Comparison of ENCODE assay signal across 10 cellular contexts in genomic region chr17:29664743-29665479, GRCh38. TPM values are rescaled to one million over a fixed set of nuclear protein-coding genes. Genes with fewer than 3 reads are reported as not detected.
DNase-seq lines count a peak whose midpoint lies in the region; ATAC-seq, FAIRE-seq and TF ChIP-seq lines count a peak whose summit lies in the region.
"Had no signal": no experiment of that assay in that cellular context is flagged by ENCODE, and none has a peak within 500 bp of the region (broad histone marks: within the 10 kb centered on the region; RNA-seq: fewer than 3 reads in every experiment).

No MANE protein-coding gene starts in this region.

- H3K36me3 Mint-ChIP-seq in activated CD4-positive, alpha-beta T cell treated with anti-CD3 and anti-CD28 coated beads for 36 hours (ENCODE audit: low read depth): peaks cover 40% of the 10 kb centered on the region

- H3K27ac Mint-ChIP-seq in activated CD4-positive, alpha-beta T cell treated with anti-CD3 and anti-CD28 coated beads for 36 hours: peak overlapping the region; percentile 85

- peak overlapping the region; percentile 51 for H3K9ac ChIP-seq in endothelial cell of umbilical vein (replicated peaks; ENCODE audit: extremely low read depth, insufficient read depth, low read length)

- BruUV-seq in endothelial cell of umbilical vein (replicated peaks; lab: Mats Ljungman, UMichigan): TSS peak; percentile 6

- no peaks in the 10 kb centered on the region for H3K9me1 ChIP-seq in endothelial cell of umbilical vein (replicated peaks; ENCODE audit: control insufficient read depth, extremely low read depth, insufficient read depth, low read length)

- H3K4me1 Mint-ChIP-seq in activated CD4-positive, alpha-beta T cell treated with anti-CD3 and anti-CD28 coated beads for 36 hours: peaks cover 32% of the 10 kb centered on the region

- H2AFZ ChIP-seq in endothelial cell of umbilical vein (ENCODE audit: low read depth, low read length): no peak overlapping the region

- CTCF ChIA-PET in activated CD4-positive, alpha-beta T cell treated with anti-CD3 and anti-CD28 coated beads for 36 hours (lab: Charles Lee): interaction anchor here (0.7 to 2.4 kb wide), 12 partner anchors 9 to 265 kb away, joined by 3 to 12 read pairs (median 4); partner anchors contain the start of gene SSH2
- CTCF ChIA-PET in endothelial cell of umbilical vein (lab: Charles Lee): interaction anchor here (1.0 to 2.2 kb wide), 12 partner anchors 8 to 428 kb away, joined by 3 to 25 read pairs (median 5); no protein-coding TSS in a partner anchor

- 20 to 38% (median 28%) methylated on average over 2 of the region's 2 CpGs for WGBS in small intestine, 3 donors

- H4K20me1 ChIP-seq in endothelial cell of umbilical vein (replicated peaks; ENCODE audit: control insufficient read depth, extremely low read depth, insufficient read depth, low read length): no peaks in the 10 kb centered on the region

- TF ChIP-seq CTCF in endothelial cell of umbilical vein (IDR thresholded peaks at IDR 0.05; ENCODE audit: extremely low read depth in 1 of 2, insufficient read depth in 1 of 2, low read depth in 1 of 2, low read length in 2 of 2): no peak

- no peak overlapping the region for H3K4me3 ChIP-seq in endothelial cell of umbilical vein (replicated peaks in 1 of 3; ENCODE audit: insufficient read depth in 1 of 3, low read depth in 1 of 3, low read length in 3 of 3)
- no peak overlapping the region for H3K4me3 ChIP-seq in small intestine (ENCODE audit: low read depth in 1 of 2, low read length in 2 of 2)

- FAIRE-seq in endothelial cell of umbilical vein (lab: Jason Lieb, UNC) (no peak), small intestine (lab: Jason Lieb, UNC) (no peak)
- FAIRE-seq: colon had no signal

- H3K27ac ChIP-seq in endothelial cell of umbilical vein (ENCODE audit: insufficient read depth, low read depth, low read length) (peak overlapping the region; percentile 93), small intestine (ENCODE audit: low read depth in 1 of 2, low read length in 1 of 2) (no peak overlapping the region)

- peak; percentile 94 for ATAC-seq in activated CD4-positive, alpha-beta T cell treated with anti-CD3 and anti-CD28 coated beads for 36 hours
- no peak for ATAC-seq in HG03457 (IDR thresholded peaks at IDR 0.05; ENCODE audit: unreplicated experiment)

- POLR2A ChIA-PET in activated CD4-positive, alpha-beta T cell treated with anti-CD3 and anti-CD28 coated beads for 36 hours (lab: Charles Lee): interaction anchor here (1.0 to 1.5 kb wide), 3 partner anchors 10 to 96 kb away, joined by 4 read pairs; no protein-coding TSS in a partner anchor
- POLR2A ChIA-PET in endothelial cell of umbilical vein (lab: Charles Lee): interaction anchor here (0.5 kb wide), 1 partner anchor 1034 kb away, joined by 4 read pairs; no protein-coding TSS in a partner anchor

- H3K9me3 ChIP-seq in endothelial cell of umbilical vein (replicated peaks; ENCODE audit: control insufficient read depth, insufficient read depth, low read length) (no peaks in the 10 kb centered on the region), small intestine (ENCODE audit: control insufficient read depth, low read depth) (no peaks in the 10 kb centered on the region)

- peak; percentile 18 for DNase-seq in activated CD4-positive, alpha-beta T cell treated with anti-CD3 and anti-CD28 coated beads for 36 hours
- no peak for DNase-seq in activated CD4-positive, alpha-beta T cell treated with anti-CD3 and anti-CD28 coated beads, Interleukin-2, amount 50 U/mL, for 4 hours
- peak; percentile 52 for DNase-seq in OCI-M1 (lab: John Stamatoyannopoulos, UW)
- peak; percentile 93 for DNase-seq in endothelial cell of umbilical vein (ENCODE audit: low read depth, low spot score)
- DNase-seq in small intestine: peak; percentile 30
- no peak for DNase-seq in globus pallidus (ENCODE audit: low spot score)
- DNase-seq in islet precursor cell: no peak
- DNase-seq: T1000 had no signal

- no peaks in the 10 kb centered on the region for H3K27me3 ChIP-seq in endothelial cell of umbilical vein (ENCODE audit: control insufficient read depth in 2 of 2, insufficient read depth in 2 of 2, low read length in 2 of 2)
- H3K27me3 ChIP-seq in small intestine (ENCODE audit: control insufficient read depth in 2 of 2, insufficient read depth in 2 of 2, low read length in 2 of 2): no peaks in the 10 kb centered on the region

- dilution Hi-C loops in endothelial cell of umbilical vein (cut with MboI; ENCODE audit: extremely low pct_ligation_motif_present, low sequenced_read_pairs): no loop called here

- intact Hi-C loops in activated CD4-positive, alpha-beta T cell treated with anti-CD3 and anti-CD28 coated beads for 36 hours (cut with DNase I, micrococcal nuclease): loop anchor here (1.0 to 2.0 kb wide), 3 partner anchors 28 to 96 kb away; no protein-coding TSS in a partner anchor
- intact Hi-C loops in endothelial cell of umbilical vein (cut with micrococcal nuclease): loop anchor here (1.0 to 2.0 kb wide), 2 partner anchors 24 to 62 kb away; no protein-coding TSS in a partner anchor

- H3K79me2 ChIP-seq in endothelial cell of umbilical vein (ENCODE audit: control insufficient read depth, insufficient read depth, low read length): no peaks in the 10 kb centered on the region

- no peak for TF ChIP-seq POLR2A in endothelial cell of umbilical vein (IDR thresholded peaks at IDR 0.05; ENCODE audit: low read depth, low read length)

- peaks cover 9 to 11% of the 10 kb centered on the region in 2 experiments for H3K36me3 ChIP-seq in endothelial cell of umbilical vein (ENCODE audit: control insufficient read depth in 2 of 2, extremely low read depth in 1 of 2, insufficient read depth in 2 of 2, low read length in 2 of 2)
- peaks cover 3 to 12% of the 10 kb centered on the region in 2 donors for H3K36me3 ChIP-seq in small intestine (ENCODE audit: control insufficient read depth in 2 of 2, insufficient read depth in 2 of 2, low read length in 2 of 2)

- peak overlapping the region; percentile 69 for H3K4me2 ChIP-seq in endothelial cell of umbilical vein (ENCODE audit: insufficient read depth, low read length)

- H3K27me3 Mint-ChIP-seq in activated CD4-positive, alpha-beta T cell treated with anti-CD3 and anti-CD28 coated beads for 36 hours: no peaks in the 10 kb centered on the region

- H3K4me1 ChIP-seq in endothelial cell of umbilical vein (ENCODE audit: control insufficient read depth, extremely low read depth, insufficient read depth, low read length): peaks cover 27% of the 10 kb centered on the region
- H3K4me1 ChIP-seq in small intestine (ENCODE audit: control insufficient read depth in 2 of 2, insufficient read depth in 1 of 2, low read depth in 1 of 2, low read length in 1 of 2): peaks cover 0 to 3% of the 10 kb centered on the region in 2 donors

- H3K9me3 Mint-ChIP-seq in activated CD4-positive, alpha-beta T cell treated with anti-CD3 and anti-CD28 coated beads for 36 hours (ENCODE audit: low read depth): no peaks in the 10 kb centered on the region

- H3K4me3 Mint-ChIP-seq in activated CD4-positive, alpha-beta T cell treated with anti-CD3 and anti-CD28 coated beads for 36 hours: no peak overlapping the region

TF ChIP-seq in endothelial cell of umbilical vein, 7 proteins besides CTCF, POLR2A, EP300 and RAD21:
- TF ChIP-seq MYC (IDR thresholded peaks at IDR 0.05; ENCODE audit: low read depth, low read length) (no peak), GATA2 (IDR thresholded peaks at IDR 0.05; ENCODE audit: insufficient read depth, insufficient read length, low read depth, low read length) (no peak), POLR2AphosphoS5 (IDR thresholded peaks at IDR 0.05; ENCODE audit: insufficient read depth, low read depth, low read length) (peak; percentile 36), EZH2 (IDR thresholded peaks at IDR 0.05; ENCODE audit: borderline replicate concordance, low read depth, low read length, severe bottlenecking) (no peak), JUN (IDR thresholded peaks at IDR 0.05; ENCODE audit: borderline replicate concordance, insufficient read depth, insufficient read length, low read depth) (peak; percentile 76), FOS (IDR thresholded peaks at IDR 0.05; ENCODE audit: borderline replicate concordance, insufficient read depth, low read length) (peak; percentile 89)
- TF ChIP-seq, protein P1, sequence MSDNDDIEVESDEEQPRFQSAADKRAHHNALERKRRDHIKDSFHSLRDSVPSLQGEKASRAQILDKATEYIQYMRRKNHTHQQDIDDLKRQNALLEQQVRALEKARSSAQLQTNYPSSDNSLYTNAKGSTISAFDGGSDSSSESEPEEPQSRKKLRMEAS (IDR thresholded peaks at IDR 0.05; ENCODE audit: insufficient read depth, insufficient read length): no peak

RNA-seq across cellular contexts. Expression of gene CORO6, which starts 42.2 kb away (rescaled TPM):
- total RNA-seq in activated CD4-positive, alpha-beta T cell treated with anti-CD3 and anti-CD28 coated beads for 36 hours: 10 to 100 TPM; 13.9 to 14.2 TPM
- total RNA-seq in endothelial cell of umbilical vein: 7.8 and 10.7 TPM in 2 replicates
- polyA plus RNA-seq in endothelial cell of umbilical vein: 14.7 and 22.0 TPM in 2 replicates
- polyA plus RNA-seq in endothelial cell of umbilical vein (2011; cell fraction: cytosol; rRNA removed): 1.5 and 3.2 TPM in 2 replicates
- 151 and 191 TPM in 2 replicates for polyA plus RNA-seq in endothelial cell of umbilical vein (2011; cell fraction: nucleus; rRNA removed)
- 4.1 and 8.8 TPM in 2 replicates for polyA plus RNA-seq in endothelial cell of umbilical vein (2012)
- polyA minus RNA-seq in endothelial cell of umbilical vein: 11.2 and 17.2 TPM in 2 replicates
- polyA minus RNA-seq in endothelial cell of umbilical vein (2011; cell fraction: cytosol; rRNA and poly(A)+ RNA removed): 0.82 TPM
- 14.9 and 17.6 TPM in 2 replicates for polyA minus RNA-seq in endothelial cell of umbilical vein (2011; cell fraction: nucleus; rRNA and poly(A)+ RNA removed)
- polyA plus RNA-seq in small intestine: 1 to 10 TPM in 2 of 3 donors, under 1 TPM in 1; 0.67 to 7.3 (median 1.4) TPM

Comparison
In these comparisons a context has a peak if more than half of its experiments do, and no peak if none do; other contexts are left out.
1. DNase-seq: peak in activated CD4-positive, alpha-beta T cell treated with anti-CD3 and anti-CD28 coated beads for 36 hours (single experiment), OCI-M1 (single experiment), endothelial cell of umbilical vein (single experiment) and small intestine (single experiment); none in activated CD4-positive, alpha-beta T cell treated with anti-CD3 and anti-CD28 coated beads, Interleukin-2, amount 50 U/mL, for 4 hours (0 of 2), globus pallidus (single experiment) and islet precursor cell (single experiment).